Comparison of ENCODE assay signal across 24 cellular contexts in the genomic region with DNA sequence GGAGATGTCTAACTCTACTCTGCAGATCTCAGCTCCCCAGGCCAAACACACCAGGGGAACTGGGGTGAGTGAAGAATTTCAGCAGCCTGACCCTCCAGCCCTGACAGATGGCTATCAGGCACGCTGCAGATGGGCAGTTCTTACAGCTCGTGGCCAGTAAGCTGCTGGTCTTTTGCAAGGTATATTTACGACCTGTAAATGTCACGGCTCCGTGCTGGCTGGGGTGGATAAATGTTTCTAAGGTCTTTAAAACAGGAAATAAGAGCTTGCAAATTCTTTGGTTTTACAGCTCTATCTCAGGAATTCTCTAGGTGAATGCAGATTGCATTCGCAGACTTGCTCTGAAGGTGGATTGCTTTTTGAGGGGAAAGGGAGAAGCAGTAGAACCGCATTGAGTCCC. TPM values are rescaled to one million over a fixed set of nuclear protein-coding genes. Genes with fewer than 3 reads are reported as not detected.
DNase-seq lines count a peak whose midpoint lies in the region; ATAC-seq and TF ChIP-seq lines count a peak whose summit lies in the region.
"Had no signal": no experiment of that assay in that cellular context is flagged by ENCODE, and none has a peak within 500 bp of the region (broad histone marks: within the 10 kb centered on the region; RNA-seq: fewer than 3 reads in every experiment).

No MANE protein-coding gene starts in this region.

- no peak overlapping the region for H2AFZ ChIP-seq in parathyroid adenoma
- H2AFZ ChIP-seq: PC-9 had no signal

- H3K27ac ChIP-seq in colonic mucosa (peak overlapping the region; percentile 1), parathyroid adenoma (peak overlapping the region; percentile 45)
- H3K27ac ChIP-seq: brain microvascular endothelial cell, PC-9, right atrium auricular region, SJSA1, suprapubic skin had no signal

- TF ChIP-seq CTCF in NB4 (IDR thresholded peaks at IDR 0.05; ENCODE audit: low read depth, low read length) (no peak), colonic mucosa (IDR thresholded peaks at IDR 0.05) (no peak), parathyroid adenoma (IDR thresholded peaks at IDR 0.05) (no peak)

- peaks cover 11% of the 10 kb centered on the region for H3K79me2 ChIP-seq in parathyroid adenoma

- intact Hi-C loops in colonic mucosa (cut with DNase I): no loop called here

- H3K27me3 ChIP-seq in colonic mucosa (no peaks in the 10 kb centered on the region), parathyroid adenoma (ENCODE audit: control insufficient read depth, insufficient read depth, low read length) (no peaks in the 10 kb centered on the region)
- H3K27me3 ChIP-seq: brain microvascular endothelial cell, right atrium auricular region, SJSA1, suprapubic skin had no signal

- H3K4me3 ChIP-seq in NB4 (ENCODE audit: low read depth, low read length): no peak overlapping the region
- H3K4me3 ChIP-seq in colonic mucosa: no peak overlapping the region
- no peak overlapping the region for H3K4me3 ChIP-seq in parathyroid adenoma (ENCODE audit: low read depth, low read length)
- H3K4me3 ChIP-seq: PC-9, right atrium auricular region, SJSA1, suprapubic skin had no signal

- no peak overlapping the region for H3K4me2 ChIP-seq in parathyroid adenoma (ENCODE audit: low read length)
- H3K4me2 ChIP-seq: PC-9 had no signal

- in situ Hi-C loops in G401 (cut with HindIII; ENCODE audit: low sequenced_read_pairs): no loop called here

- H3K9ac ChIP-seq in colonic mucosa (ENCODE audit: low read depth in 2 of 2, low read length in 2 of 2) (no peak overlapping the region), parathyroid adenoma (no peak overlapping the region)

- peak overlapping the region in 1 of 2 donors; percentile 48 for H3K27ac Mint-ChIP-seq in stimulated activated naive CD8-positive, alpha-beta T cell treated with anti-CD3 and anti-CD28 coated beads, Interleukin-15, amount 100 ng/mL, for 72 hours
- H3K27ac Mint-ChIP-seq: activated CD4-positive, alpha-beta T cell treated with anti-CD3 and anti-CD28 coated beads for 36 hours; activated naive CD8-positive, alpha-beta T cell treated with anti-CD3 and anti-CD28 coated beads, Interleukin-2, amount 50 U/mL, for 24 hours; CD8-positive, alpha-beta T cell had no signal

- H3K9me3 ChIP-seq in colonic mucosa (no peaks in the 10 kb centered on the region), parathyroid adenoma (ENCODE audit: control insufficient read depth, low read length) (no peaks in the 10 kb centered on the region)
- H3K9me3 ChIP-seq: right atrium auricular region, SJSA1, suprapubic skin had no signal

- no peaks in the 10 kb centered on the region for H3K36me3 ChIP-seq in colonic mucosa
- H3K36me3 ChIP-seq in parathyroid adenoma (ENCODE audit: control insufficient read depth, insufficient read depth, low read length): no peaks in the 10 kb centered on the region
- H3K36me3 ChIP-seq: right atrium auricular region, SJSA1 had no signal

- H3K9me3 Mint-ChIP-seq in stimulated activated naive CD8-positive, alpha-beta T cell treated with anti-CD3 and anti-CD28 coated beads, Interleukin-15, amount 100 ng/mL, for 72 hours: no peaks in the 10 kb centered on the region
- H3K9me3 Mint-ChIP-seq: activated naive CD8-positive, alpha-beta T cell treated with anti-CD3 and anti-CD28 coated beads, Interleukin-2, amount 50 U/mL, for 24 hours; CD8-positive, alpha-beta T cell had no signal

- ATAC-seq in stimulated activated naive CD8-positive, alpha-beta T cell treated with anti-CD3 and anti-CD28 coated beads, Interleukin-15, amount 100 ng/mL, for 72 hours: no peak
- ATAC-seq: activated CD4-positive, alpha-beta T cell treated with anti-CD3 and anti-CD28 coated beads for 36 hours; activated naive CD8-positive, alpha-beta T cell treated with anti-CD3 and anti-CD28 coated beads, Interleukin-2, amount 50 U/mL, for 24 hours; CD8-positive, alpha-beta T cell; left cardiac atrium had no signal

- H3K27me3 Mint-ChIP-seq in stimulated activated naive CD8-positive, alpha-beta T cell treated with anti-CD3 and anti-CD28 coated beads, Interleukin-15, amount 100 ng/mL, for 72 hours: no peaks in the 10 kb centered on the region
- H3K27me3 Mint-ChIP-seq: activated CD4-positive, alpha-beta T cell treated with anti-CD3 and anti-CD28 coated beads for 36 hours; activated naive CD8-positive, alpha-beta T cell treated with anti-CD3 and anti-CD28 coated beads, Interleukin-2, amount 50 U/mL, for 24 hours had no signal

- H3K4me1 ChIP-seq in colonic mucosa (peaks cover 14% of the 10 kb centered on the region), parathyroid adenoma (peaks cover 6% of the 10 kb centered on the region)
- H3K4me1 ChIP-seq: SJSA1 had no signal

- H3K4me3 Mint-ChIP-seq in stimulated activated naive CD8-positive, alpha-beta T cell treated with anti-CD3 and anti-CD28 coated beads, Interleukin-15, amount 100 ng/mL, for 72 hours: no peak overlapping the region
- H3K4me3 Mint-ChIP-seq: activated CD4-positive, alpha-beta T cell treated with anti-CD3 and anti-CD28 coated beads for 36 hours; activated naive CD8-positive, alpha-beta T cell treated with anti-CD3 and anti-CD28 coated beads, Interleukin-2, amount 50 U/mL, for 24 hours; CD8-positive, alpha-beta T cell had no signal

- DNase-seq in G401 (ENCODE audit: low spot score) (peak; percentile 89), NB4 (ENCODE audit: low read depth) (peak; percentile 46), colonic mucosa (peak; percentile 61), NCI-H2107 (lab: John Stamatoyannopoulos, UW) (no peak), NCI-H748 treated with DMSO at 0.1 percent for 48 hours (lab: John Stamatoyannopoulos, UW) (no peak), NCI-H1694 (lab: John Stamatoyannopoulos, UW) (no peak)
- no peak for DNase-seq in stimulated activated naive CD8-positive, alpha-beta T cell treated with anti-CD3 and anti-CD28 coated beads, Interleukin-15, amount 100 ng/mL, for 72 hours
- DNase-seq: activated CD4-positive, alpha-beta T cell treated with anti-CD3 and anti-CD28 coated beads for 36 hours; activated naive CD8-positive, alpha-beta T cell treated with anti-CD3 and anti-CD28 coated beads, Interleukin-2, amount 50 U/mL, for 24 hours; brain microvascular endothelial cell; CD8-positive, alpha-beta T cell; DMS79 treated with DMSO at 0.1 percent for 48 hours; erythroblast; left cardiac atrium; midbrain; NCI-H1436; NCI-H2171; NCI-H526 treated with DMSO at 0.1 percent for 48 hours; PC-9; T1000 had no signal

- no peak for TF ChIP-seq POLR2A in NB4 (IDR thresholded peaks at IDR 0.05; ENCODE audit: extremely low read depth, insufficient read length)

- peaks cover 16% of the 10 kb centered on the region for H3K4me1 Mint-ChIP-seq in stimulated activated naive CD8-positive, alpha-beta T cell treated with anti-CD3 and anti-CD28 coated beads, Interleukin-15, amount 100 ng/mL, for 72 hours

RNA-seq across cellular contexts. Expression of gene DOP1B, which starts 10.1 kb away (rescaled TPM):
- total RNA-seq in G401 (2014; rRNA removed; shearing (Covaris generic)): 4.0 and 4.1 TPM in 2 replicates
- total RNA-seq in colonic mucosa: 10 to 100 TPM; 72.5 to 78.8 TPM

RNA-seq across cellular contexts. Expression of gene CBR3, which starts 31.8 kb away (rescaled TPM):
- 39.2 and 53.8 TPM in 2 replicates for total RNA-seq in G401 (2014; rRNA removed; shearing (Covaris generic))
- 1 to 10 TPM; 2.2 TPM for total RNA-seq in colonic mucosa

Comparison
In these comparisons a context has a peak if more than half of its experiments do, and no peak if none do; other contexts are left out.
1. DNase-seq: peak in G401 (single experiment), NB4 (single experiment) and colonic mucosa (single experiment); none in NCI-H2107 (single experiment), NCI-H748 treated with DMSO at 0.1 percent for 48 hours (single experiment), NCI-H1694 (single experiment) and stimulated activated naive CD8-positive, alpha-beta T cell treated with anti-CD3 and anti-CD28 coated beads, Interleukin-15, amount 100 ng/mL, for 72 hours (0 of 2).
2. RNA of gene DOP1B, which starts 10.1 kb away (total RNA-seq): 72.5 to 78.8 TPM in colonic mucosa; 4.0 to 4.1 TPM in G401; every median in the first group is over 10 times any median in the second.
3. RNA of gene CBR3, which starts 31.8 kb away (total RNA-seq): 39.2 to 53.8 TPM in G401; 2.2 TPM in colonic mucosa; every median in the first group is over 10 times any median in the second.